21 cellular contexts compared by ENCODE assay signal in the genomic region with DNA sequence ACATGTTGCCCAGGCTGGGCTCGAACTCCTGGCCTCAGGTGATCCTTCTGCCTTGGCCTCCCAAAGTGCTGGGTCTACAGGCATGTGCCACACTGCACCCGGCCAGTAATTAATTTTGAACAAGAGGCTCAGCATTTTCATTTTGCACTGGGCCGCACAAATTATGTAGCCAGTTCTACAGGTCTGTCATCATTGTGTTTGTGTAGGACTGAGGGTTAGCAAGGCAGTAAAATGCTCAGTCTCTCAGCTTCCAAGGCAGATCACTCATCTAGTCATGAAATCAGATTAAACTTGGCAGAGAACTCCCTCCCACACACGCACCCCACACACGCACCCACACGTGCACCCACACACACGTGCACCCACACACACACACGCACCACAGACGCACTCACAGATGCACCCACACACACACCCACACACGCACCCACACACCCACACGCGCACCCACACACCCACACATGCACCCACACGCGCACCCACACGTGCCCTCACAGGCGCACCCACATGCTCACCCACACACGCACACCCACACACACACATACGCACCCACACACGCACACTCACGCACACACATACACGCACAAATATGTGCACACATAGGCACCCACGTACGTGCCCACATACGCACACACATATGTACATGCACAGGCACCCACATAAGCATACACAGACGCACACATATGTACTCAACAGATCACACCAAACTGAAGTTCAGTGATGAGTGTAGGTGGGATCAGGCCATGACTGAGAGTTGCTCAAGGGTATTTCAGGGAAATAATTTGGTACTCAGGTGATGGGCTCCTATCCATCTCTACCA. TPM values are rescaled to one million over a fixed set of nuclear protein-coding genes. Genes with fewer than 3 reads are reported as not detected.
DNase-seq lines count a peak whose midpoint lies in the region; ATAC-seq, FAIRE-seq and TF ChIP-seq lines count a peak whose summit lies in the region.
"Had no signal": no experiment of that assay in that cellular context is flagged by ENCODE, and none has a peak within 500 bp of the region (broad histone marks: within the 10 kb centered on the region; RNA-seq: fewer than 3 reads in every experiment).

No MANE protein-coding gene starts in this region.

- no peak overlapping the region for H3K4me3 Mint-ChIP-seq in activated naive CD4-positive, alpha-beta T cell treated with anti-CD3 and anti-CD28 coated beads, Interleukin-2, amount 10 ng/mL, durations not matched to agents 7 days and 5 days
- H3K4me3 Mint-ChIP-seq in activated naive CD4-positive, alpha-beta T cell treated with anti-CD3 and anti-CD28 coated beads for 36 hours: no peak overlapping the region
- no peak overlapping the region for H3K4me3 Mint-ChIP-seq in progenitor cell of endocrine pancreas (ENCODE audit: low read depth)
- H3K4me3 Mint-ChIP-seq: activated CD8-positive, alpha-beta memory T cell treated with anti-CD3 and anti-CD28 coated beads, Interleukin-2, amount 10 ng/mL, durations not matched to agents 7 days and 5 days; naive thymus-derived CD4-positive, alpha-beta T cell had no signal

- POLR2A ChIA-PET in K562 (lab: Yijun Ruan, JAX): no interaction called here

- peaks cover 3 to 12% of the 10 kb centered on the region in 2 experiments; a peak in 4 of 5 replicates for H3K4me1 ChIP-seq in K562 (replicated peaks in 1 of 2; ENCODE audit: control insufficient read depth in 2 of 2, insufficient read depth in 2 of 2, low read length in 2 of 2)
- H3K4me1 ChIP-seq: right atrium auricular region, uterus had no signal

- 59% methylated on average over 21 of the region's 25 CpGs for WGBS in K562 (ENCODE audit: insufficient coverage, low coverage, missing lambda C conversion rate)

- no TSS peak for BruUV-seq in K562 (replicated peaks; lab: Mats Ljungman, UMichigan)

- no peak for TF ChIP-seq RAD21 in K562 (CRISPR knock-in tag; conservative IDR thresholded peaks at IDR 0.05 in 1 of 2, IDR thresholded peaks at IDR 0.05 in 1 of 2)

- no peak for DNase-seq in activated naive CD4-positive, alpha-beta T cell treated with anti-CD3 and anti-CD28 coated beads, Interleukin-2, amount 10 ng/mL, durations not matched to agents 7 days and 5 days
- no peak for DNase-seq in activated naive CD4-positive, alpha-beta T cell treated with anti-CD3 and anti-CD28 coated beads for 36 hours
- DNase-seq in HTR-8/SVneo (ENCODE audit: insufficient read length, low spot score): no peak
- no peak for DNase-seq in K562 (ENCODE audit: extremely low read depth in 1 of 4, low spot score in 3 of 4)
- DNase-seq in progenitor cell of endocrine pancreas (ENCODE audit: low spot score, unreplicated experiment): no peak
- no peak for DNase-seq in left ventricle myocardium superior
- DNase-seq in NCI-H2227 (lab: John Stamatoyannopoulos, UW; ENCODE audit: unreplicated experiment): no peak
- DNase-seq: activated CD8-positive, alpha-beta memory T cell treated with anti-CD3 and anti-CD28 coated beads, Interleukin-2, amount 10 ng/mL, durations not matched to agents 7 days and 5 days; anterior cingulate cortex; GOT3; left colon; naive thymus-derived CD4-positive, alpha-beta T cell; NCI-H2171 treated with DMSO at 0.1 percent for 48 hours; NCI-H69; ovary; uterus had no signal

- peaks cover 20% of the 10 kb centered on the region for H3K27me3 Mint-ChIP-seq in activated naive CD4-positive, alpha-beta T cell treated with anti-CD3 and anti-CD28 coated beads, Interleukin-2, amount 10 ng/mL, durations not matched to agents 7 days and 5 days
- H3K27me3 Mint-ChIP-seq in activated naive CD4-positive, alpha-beta T cell treated with anti-CD3 and anti-CD28 coated beads for 36 hours (ENCODE audit: low read depth): no peaks in the 10 kb centered on the region
- H3K27me3 Mint-ChIP-seq in progenitor cell of endocrine pancreas: no peaks in the 10 kb centered on the region
- H3K27me3 Mint-ChIP-seq: activated CD8-positive, alpha-beta memory T cell treated with anti-CD3 and anti-CD28 coated beads, Interleukin-2, amount 10 ng/mL, durations not matched to agents 7 days and 5 days had no signal

- H3K4me2 ChIP-seq in K562 (ENCODE audit: insufficient read depth, low read length): no peak overlapping the region

- H2AFZ ChIP-seq in K562 (ENCODE audit: low read depth, low read length): no peak overlapping the region

- TF ChIP-seq POLR2A in K562 (conservative IDR thresholded peaks at IDR 0.05): no peak

- H3K27ac ChIP-seq in K562 (ENCODE audit: extremely low read depth, low read depth, low read length): no peak overlapping the region
- H3K27ac ChIP-seq: C4-2B, ovary, right atrium auricular region, uterus had no signal

- H3K4me3 ChIP-seq in K562: no peak overlapping the region
- H3K4me3 ChIP-seq: ovary, right atrium auricular region, uterus had no signal

- TF ChIP-seq CTCF in K562 (IDR thresholded peaks at IDR 0.05 in 2 of 3, conservative IDR thresholded peaks at IDR 0.05 in 1 of 3; ENCODE audit: insufficient read depth in 2 of 3, low read depth in 1 of 3, low read length in 3 of 3) (no peak), progenitor cell of endocrine pancreas (IDR thresholded peaks at IDR 0.05; ENCODE audit: unreplicated experiment) (no peak)

- no peaks in the 10 kb centered on the region for H3K9me3 Mint-ChIP-seq in activated naive CD4-positive, alpha-beta T cell treated with anti-CD3 and anti-CD28 coated beads, Interleukin-2, amount 10 ng/mL, durations not matched to agents 7 days and 5 days
- H3K9me3 Mint-ChIP-seq in activated naive CD4-positive, alpha-beta T cell treated with anti-CD3 and anti-CD28 coated beads for 36 hours: peaks cover 2% of the 10 kb centered on the region
- peaks cover 2% of the 10 kb centered on the region for H3K9me3 Mint-ChIP-seq in progenitor cell of endocrine pancreas (ENCODE audit: low read depth)
- H3K9me3 Mint-ChIP-seq: naive thymus-derived CD4-positive, alpha-beta T cell had no signal

- CTCF ChIA-PET in activated naive CD4-positive, alpha-beta T cell treated with anti-CD3 and anti-CD28 coated beads, Interleukin-2, amount 10 ng/mL, durations not matched to agents 7 days and 5 days (lab: Charles Lee): interaction anchor here (0.6 to 1.2 kb wide), 3 partner anchors 12 to 526 kb away, joined by 3 to 4 read pairs (median 3); no protein-coding TSS in a partner anchor
- CTCF ChIA-PET in activated naive CD4-positive, alpha-beta T cell treated with anti-CD3 and anti-CD28 coated beads for 36 hours (lab: Charles Lee): no interaction called here
- CTCF ChIA-PET in K562 (lab: Yijun Ruan, JAX; ENCODE audit: low intra/inter-chr PET ratio): no interaction called here

- intact Hi-C loops in activated naive CD4-positive, alpha-beta T cell treated with anti-CD3 and anti-CD28 coated beads for 36 hours (cut with micrococcal nuclease): no loop called here
- intact Hi-C loops in K562 (cut with micrococcal nuclease) (no loop called here), left ventricle myocardium superior (cut with micrococcal nuclease) (no loop called here)

- no peak for TF ChIP-seq EP300 in K562 (IDR thresholded peaks at IDR 0.05; ENCODE audit: low read length)

- H3K27me3 ChIP-seq in K562 (ENCODE audit: control insufficient read depth in 2 of 2, insufficient read depth in 2 of 2, low read length in 2 of 2): peaks cover 13 to 26% of the 10 kb centered on the region in 2 experiments; a peak in 4 of 5 replicates
- H3K27me3 ChIP-seq: ovary, right atrium auricular region, uterus had no signal

- H4K20me1 ChIP-seq in K562 (replicated peaks; ENCODE audit: control insufficient read depth, insufficient read depth, low read length): no peaks in the 10 kb centered on the region

- H3K36me3 Mint-ChIP-seq in activated naive CD4-positive, alpha-beta T cell treated with anti-CD3 and anti-CD28 coated beads, Interleukin-2, amount 10 ng/mL, durations not matched to agents 7 days and 5 days: no peaks in the 10 kb centered on the region
- no peaks in the 10 kb centered on the region for H3K36me3 Mint-ChIP-seq in activated naive CD4-positive, alpha-beta T cell treated with anti-CD3 and anti-CD28 coated beads for 36 hours (ENCODE audit: low read depth)
- H3K36me3 Mint-ChIP-seq in progenitor cell of endocrine pancreas (ENCODE audit: insufficient read depth): no peaks in the 10 kb centered on the region
- H3K36me3 Mint-ChIP-seq: activated CD8-positive, alpha-beta memory T cell treated with anti-CD3 and anti-CD28 coated beads, Interleukin-2, amount 10 ng/mL, durations not matched to agents 7 days and 5 days; naive thymus-derived CD4-positive, alpha-beta T cell had no signal

- H3K9me1 ChIP-seq in K562 (ENCODE audit: control insufficient read depth, insufficient read depth, low read length): no peaks in the 10 kb centered on the region

- no peaks in the 10 kb centered on the region for H3K36me3 ChIP-seq in K562 (ENCODE audit: control insufficient read depth, insufficient read depth, low read length)
- H3K36me3 ChIP-seq: ovary, right atrium auricular region, uterus had no signal

- H3K9me3 ChIP-seq in K562 (replicated peaks; ENCODE audit: control insufficient read depth, insufficient read depth, low read depth, low read length): no peaks in the 10 kb centered on the region
- H3K9me3 ChIP-seq: ovary, right atrium auricular region, uterus had no signal

- in situ Hi-C loops in K562 (cut with MboI): loop anchor here (5.0 to 25.0 kb wide), 2 partner anchors 192 to 917 kb away; no protein-coding TSS in a partner anchor

- FAIRE-seq in HTR-8/SVneo (lab: Jason Lieb, UNC) (peak; percentile 49), K562 (lab: Jason Lieb, UNC) (no peak)

- no peaks in the 10 kb centered on the region for H3K79me2 ChIP-seq in K562 (ENCODE audit: control insufficient read depth, insufficient read depth, low read length)

- H3K9ac ChIP-seq in K562 (ENCODE audit: insufficient read depth in 1 of 2, low read depth in 2 of 2, low read length in 2 of 2): no peak overlapping the region

- H3K4me1 Mint-ChIP-seq in activated naive CD4-positive, alpha-beta T cell treated with anti-CD3 and anti-CD28 coated beads, Interleukin-2, amount 10 ng/mL, durations not matched to agents 7 days and 5 days: no peaks in the 10 kb centered on the region
- H3K4me1 Mint-ChIP-seq in activated naive CD4-positive, alpha-beta T cell treated with anti-CD3 and anti-CD28 coated beads for 36 hours (ENCODE audit: low read depth): no peaks in the 10 kb centered on the region
- H3K4me1 Mint-ChIP-seq in progenitor cell of endocrine pancreas (ENCODE audit: low read depth): peaks cover 16% of the 10 kb centered on the region

- ATAC-seq in K562 (no peak), GM21447 (IDR thresholded peaks at IDR 0.05; ENCODE audit: unreplicated experiment) (no peak), left ventricle myocardium superior (no peak)
- ATAC-seq: activated CD4-positive, CD25-positive, alpha-beta regulatory T cell treated with anti-CD3 and anti-CD28 coated beads, Interleukin-2, amount 50 U/mL, for 24 hours; activated CD8-positive, alpha-beta memory T cell treated with anti-CD3 and anti-CD28 coated beads, Interleukin-2, amount 10 ng/mL, durations not matched to agents 7 days and 5 days; left colon; naive thymus-derived CD4-positive, alpha-beta T cell; Right ventricle myocardium inferior had no signal

- peak overlapping the region; percentile 17 for H3K27ac Mint-ChIP-seq in activated naive CD4-positive, alpha-beta T cell treated with anti-CD3 and anti-CD28 coated beads, Interleukin-2, amount 10 ng/mL, durations not matched to agents 7 days and 5 days
- no peak overlapping the region for H3K27ac Mint-ChIP-seq in activated naive CD4-positive, alpha-beta T cell treated with anti-CD3 and anti-CD28 coated beads for 36 hours
- peak overlapping the region; percentile 53 for H3K27ac Mint-ChIP-seq in progenitor cell of endocrine pancreas
- H3K27ac Mint-ChIP-seq: activated CD8-positive, alpha-beta memory T cell treated with anti-CD3 and anti-CD28 coated beads, Interleukin-2, amount 10 ng/mL, durations not matched to agents 7 days and 5 days; naive thymus-derived CD4-positive, alpha-beta T cell had no signal

RNA-seq across cellular contexts. Expression of gene PROSER2, which starts 27.8 kb away (rescaled TPM):
- total RNA-seq in activated naive CD4-positive, alpha-beta T cell treated with anti-CD3 and anti-CD28 coated beads for 36 hours: under 1 TPM; 0.57 to 0.83 TPM
- total RNA-seq in K562 (2011; cell fraction: chromatin; rRNA removed; ENCODE audit: low replicate concordance): 2.9 and 5.1 TPM in 2 replicates
- total RNA-seq in K562 (2011; cell fraction: nucleolus; rRNA removed): 4.3 and 5.7 TPM in 2 replicates
- total RNA-seq in K562 (2011; cell fraction: nucleoplasm; rRNA removed): 3.2 and 4.5 TPM in 2 replicates
- total RNA-seq in K562 (2014; rRNA removed) (14.8 and 18.2 TPM in 2 replicates), K562 (2014; rRNA removed; fragmentation: Illumina TruSeq; extraction: Trizol) (2.2 and 2.3 TPM in 2 replicates), K562 (2015; rRNA removed; fragmentation: Illumina TruSeq; extraction: Trizol) (1.4 and 1.7 TPM in 2 replicates), K562 (2021) (14.3 and 14.5 TPM in 2 replicates), progenitor cell of endocrine pancreas (18.8 and 19.0 TPM in 2 replicates), left ventricle myocardium superior (1.1 TPM)
- polyA plus RNA-seq in K562 (2011; rRNA removed) (3.7 and 6.7 TPM in 2 replicates), K562 (2014; fragmentation: Illumina TruSeq; extraction: Trizol) (2.9 and 4.9 TPM in 2 replicates), K562 (2014; fragmentation: Nextera tagmentation; extraction: Ambion mirVana) (1 to 10 TPM in 1 of 2 experiments, under 1 TPM in 1; 0.62 to 1.3 TPM), K562 (2014; rRNA removed) (5.1 and 8.1 TPM in 2 replicates)
- 2.2 and 8.3 TPM in 2 replicates for polyA plus RNA-seq in K562 (2011; cell fraction: cytosol; rRNA removed)
- 4.4 and 6.0 TPM in 2 replicates for polyA plus RNA-seq in K562 (2011; cell fraction: nucleus; rRNA removed)
- 3.5 and 5.6 TPM in 2 replicates for polyA plus RNA-seq in K562 (2012)
- polyA minus RNA-seq in K562 (2011; rRNA and poly(A)+ RNA removed): 3.2 TPM in 2 replicates
- polyA minus RNA-seq in K562 (2011; cell fraction: cytosol; rRNA and poly(A)+ RNA removed): 2.2 and 4.3 TPM in 2 replicates
- polyA minus RNA-seq in K562 (2011; cell fraction: nucleus; rRNA and poly(A)+ RNA removed): 3.2 and 4.1 TPM in 2 replicates

RNA-seq across cellular contexts. Expression of gene ECHDC3, which starts 53.1 kb away (rescaled TPM):
- total RNA-seq in activated naive CD4-positive, alpha-beta T cell treated with anti-CD3 and anti-CD28 coated beads for 36 hours: 1 to 10 TPM; 1.3 to 1.5 TPM
- 4.0 and 10.2 TPM in 2 replicates for total RNA-seq in K562 (2011; cell fraction: chromatin; rRNA removed; ENCODE audit: low replicate concordance)
- total RNA-seq in K562 (2011; cell fraction: nucleolus; rRNA removed): 9.7 and 10.3 TPM in 2 replicates
- 5.5 and 5.7 TPM in 2 replicates for total RNA-seq in K562 (2011; cell fraction: nucleoplasm; rRNA removed)
- total RNA-seq in K562 (2014; rRNA removed): 19.4 and 25.7 TPM in 2 replicates
- total RNA-seq in K562 (2014; rRNA removed; fragmentation: Illumina TruSeq; extraction: Trizol): 8.9 and 9.0 TPM in 2 replicates
- 12.6 and 14.0 TPM in 2 replicates for total RNA-seq in K562 (2015; rRNA removed; fragmentation: Illumina TruSeq; extraction: Trizol)
- 17.3 and 17.9 TPM in 2 replicates for total RNA-seq in K562 (2021)
- polyA plus RNA-seq in K562 (2011; rRNA removed): 16.1 and 21.9 TPM in 2 replicates
- polyA plus RNA-seq in K562 (2011; cell fraction: cytosol; rRNA removed): 17.5 and 35.2 TPM in 2 replicates
- polyA plus RNA-seq in K562 (2011; cell fraction: nucleus; rRNA removed): 14.3 and 27.7 TPM in 2 replicates
- polyA plus RNA-seq in K562 (2012): 8.6 and 12.1 TPM in 2 replicates
- polyA plus RNA-seq in K562 (2014; fragmentation: Illumina TruSeq; extraction: Trizol): 15.7 and 17.1 TPM in 2 replicates
- polyA plus RNA-seq in K562 (2014; fragmentation: Nextera tagmentation; extraction: Ambion mirVana): under 1 TPM; 0.53 to 0.67 TPM
- 10.0 and 17.7 TPM in 2 replicates for polyA plus RNA-seq in K562 (2014; rRNA removed)
- 8.7 and 16.4 TPM in 2 replicates for polyA minus RNA-seq in K562 (2011; rRNA and poly(A)+ RNA removed)
- 7.0 and 9.4 TPM in 2 replicates for polyA minus RNA-seq in K562 (2011; cell fraction: cytosol; rRNA and poly(A)+ RNA removed)
- polyA minus RNA-seq in K562 (2011; cell fraction: nucleus; rRNA and poly(A)+ RNA removed): 7.4 and 10.4 TPM in 2 replicates
- 2.3 and 2.4 TPM in 2 replicates for total RNA-seq in progenitor cell of endocrine pancreas
- total RNA-seq in left ventricle myocardium superior: 94.6 TPM
